ENCODE assay signal across 13 cellular contexts in the genomic region with DNA sequence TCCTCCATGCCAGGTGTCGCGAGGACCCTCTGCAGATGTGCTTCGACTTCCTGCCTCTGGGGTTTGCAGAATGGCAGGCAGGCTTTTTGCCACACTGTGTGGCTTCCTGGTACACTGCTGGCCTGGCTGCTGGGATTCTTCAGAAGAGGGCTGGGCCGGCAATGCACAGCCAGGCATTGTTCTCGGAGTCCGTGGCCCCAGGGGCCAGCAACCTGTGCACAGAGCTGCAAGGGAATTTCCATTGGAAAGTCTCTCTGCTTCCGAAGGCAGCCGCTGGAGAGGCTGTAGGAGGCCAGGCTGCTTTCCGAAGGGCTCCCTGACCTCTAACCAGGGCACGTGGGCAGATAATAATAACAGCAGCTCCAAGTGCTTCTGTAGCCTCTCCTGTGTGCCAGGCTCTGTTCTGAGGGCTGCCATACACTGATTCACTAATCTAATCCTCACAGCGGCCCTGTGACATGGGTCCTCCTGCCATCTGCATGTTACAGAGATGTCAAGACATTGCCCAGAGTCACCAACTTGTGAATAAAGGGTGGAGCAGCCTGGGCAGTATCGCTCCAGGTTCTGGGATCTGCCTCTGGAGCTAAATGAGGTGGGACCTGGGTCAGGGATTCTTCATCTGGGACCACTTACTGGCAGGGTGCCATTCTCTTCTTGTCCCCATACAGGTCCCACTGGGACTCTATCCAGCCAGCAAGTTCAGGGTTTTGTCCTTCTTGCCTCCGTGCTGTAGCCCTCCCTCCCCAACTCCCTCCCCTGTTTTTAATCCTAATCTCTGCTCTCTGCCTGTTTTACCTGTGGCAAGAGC. TPM values are rescaled to one million over a fixed set of nuclear protein-coding genes. Genes with fewer than 3 reads are reported as not detected.
DNase-seq lines count a peak whose midpoint lies in the region; ATAC-seq, FAIRE-seq and TF ChIP-seq lines count a peak whose summit lies in the region.
"Had no signal": no experiment of that assay in that cellular context is flagged by ENCODE, and none has a peak within 500 bp of the region (broad histone marks: within the 10 kb centered on the region; RNA-seq: fewer than 3 reads in every experiment).

No MANE protein-coding gene starts in this region.

- no peak for TF ChIP-seq CTCF in ascending aorta (IDR thresholded peaks at IDR 0.05)
- TF ChIP-seq CTCF in D721Med (IDR thresholded peaks at IDR 0.05; ENCODE audit: insufficient read depth, missing control alignments) = no peak

- H3K27me3 ChIP-seq in ascending aorta = no peaks in the 10 kb centered on the region
- no peaks in the 10 kb centered on the region for H3K27me3 ChIP-seq in small intestine (ENCODE audit: control insufficient read depth in 2 of 2, insufficient read depth in 2 of 2, low read length in 2 of 2)

- 24 to 52% (median 32%) methylated on average over 13 of the region's 13 CpGs for WGBS in small intestine, 3 donors

- no peak for FAIRE-seq in small intestine (lab: Jason Lieb, UNC)
- no peak for FAIRE-seq in D721Med (lab: Jason Lieb, UNC)
- FAIRE-seq: GM12891 had no signal

- DNase-seq in ELF-1 (ENCODE audit: low read depth, low spot score) (peak; percentile 70), ascending aorta (ENCODE audit: low spot score in 2 of 2) (peak in 1 of 2 donors; percentile 56), islet precursor cell (peak; percentile 89), small intestine (peak; percentile 62), D721Med (ENCODE audit: insufficient read length, low spot score) (no peak), SIG-M5 treated with dmso at 0.1 percent for 504 hours (lab: John Stamatoyannopoulos, UW; ENCODE audit: unreplicated experiment) (no peak)
- DNase-seq: activated CD4-positive, CD25-positive, alpha-beta regulatory T cell treated with anti-CD3 and anti-CD28 coated beads, Interleukin-2, amount 50 U/mL, for 72 hours; activated naive CD4-positive, alpha-beta T cell; CD4-positive, alpha-beta memory T cell had no signal

- H3K27ac ChIP-seq in ascending aorta (peak overlapping the region; percentile 67 to 92), small intestine (ENCODE audit: low read depth in 1 of 2, low read length in 1 of 2) (peak overlapping the region; percentile 72 to 88)

- H3K36me3 ChIP-seq in ascending aorta (peaks cover 0 to 8% of the 10 kb centered on the region in 2 donors), small intestine (ENCODE audit: control insufficient read depth in 2 of 2, insufficient read depth in 2 of 2, low read length in 2 of 2) (no peaks in the 10 kb centered on the region)

- ATAC-seq in GM21381 (IDR thresholded peaks at IDR 0.05; ENCODE audit: unreplicated experiment) (no peak), GM18519 (IDR thresholded peaks at IDR 0.05; ENCODE audit: low FRiP score, unreplicated experiment) (no peak)

- peak overlapping the region in 1 of 2 donors; percentile 91 for H3K4me3 ChIP-seq in ascending aorta
- H3K4me3 ChIP-seq in small intestine (ENCODE audit: low read depth in 1 of 2, low read length in 2 of 2) = no peak overlapping the region

- H3K4me1 ChIP-seq in ascending aorta = peaks cover 13 to 34% of the 10 kb centered on the region in 2 donors
- peaks cover 8 to 10% of the 10 kb centered on the region in 2 donors for H3K4me1 ChIP-seq in small intestine (ENCODE audit: control insufficient read depth in 2 of 2, insufficient read depth in 1 of 2, low read depth in 1 of 2, low read length in 1 of 2)

- H3K9me3 ChIP-seq in ascending aorta (no peaks in the 10 kb centered on the region), small intestine (ENCODE audit: control insufficient read depth, low read depth) (no peaks in the 10 kb centered on the region)

- intact Hi-C loops in ascending aorta (cut with DNase I) = loop anchor here (1.0 kb wide), 1 partner anchor 13 kb away; no protein-coding TSS in a partner anchor

RNA-seq across cellular contexts. Expression of gene LDLRAD4, which starts 5.0 kb away (rescaled TPM):
- 21.0 TPM for total RNA-seq in ascending aorta
- polyA plus RNA-seq in small intestine = 1 to 10 TPM; 2.7 to 7.4 (median 6.6) TPM
- total RNA-seq: HT1080 had no signal

Comparison
In these comparisons a context has a peak if more than half of its experiments do, and no peak if none do; other contexts are left out.
1. DNase-seq: peak in ELF-1 (single experiment), islet precursor cell (single experiment) and small intestine (single experiment); none in D721Med (single experiment) and SIG-M5 treated with dmso at 0.1 percent for 504 hours (single experiment).